ENCODE assay signal across 20 cellular contexts in genomic region chr5:59758566-59758965, GRCh38.
A peak's percentile ranks its signal among the peaks of the same experiment; 100 is the strongest.
DNase-seq lines count a peak whose midpoint lies in the region; ATAC-seq, FAIRE-seq and TF ChIP-seq lines count a peak whose summit lies in the region.
"Had no signal": no experiment of that assay in that cellular context is flagged by ENCODE, and none has a peak within 500 bp of the region (broad histone marks: within the 10 kb centered on the region; RNA-seq: fewer than 3 reads in every experiment).

No MANE protein-coding gene starts in this region.

- intact Hi-C loops in MCF 10A (cut with micrococcal nuclease): no loop called here
- intact Hi-C loops in breast epithelium (cut with DNase I; ENCODE audit: low total_unique reads): no loop called here
- intact Hi-C loops in stomach (cut with DNase I; ENCODE audit: low total_unique reads): no loop called here

- TF ChIP-seq CTCF in MCF 10A (IDR thresholded peaks at IDR 0.05; ENCODE audit: unreplicated experiment) (no peak), breast epithelium (IDR thresholded peaks at IDR 0.05) (no peak), bronchial epithelial cell (IDR thresholded peaks at IDR 0.05; ENCODE audit: insufficient read depth, low read length, severe bottlenecking) (no peak), foreskin keratinocyte (conservative IDR thresholded peaks at IDR 0.05) (no peak), stomach (IDR thresholded peaks at IDR 0.05) (no peak)

- no peak overlapping the region for H3K27ac ChIP-seq in breast epithelium
- peak overlapping the region; percentile 87 for H3K27ac ChIP-seq in foreskin keratinocyte
- peak overlapping the region in 3 of 5 donors; percentile 42 to 81 (median 78) for H3K27ac ChIP-seq in stomach
- H3K27ac ChIP-seq in caudate nucleus (ENCODE audit: low read depth, low read length): no peak overlapping the region

- peak overlapping the region; percentile 96 for H3K27ac Mint-ChIP-seq in MCF 10A (ENCODE audit: low read depth, unreplicated experiment)
- H3K27ac Mint-ChIP-seq: CD4-positive, CD25-positive, alpha-beta regulatory T cell; HFFc6 had no signal

- no peak overlapping the region for H3K4me3 Mint-ChIP-seq in MCF 10A (ENCODE audit: unreplicated experiment)
- H3K4me3 Mint-ChIP-seq: CD4-positive, CD25-positive, alpha-beta regulatory T cell; HFFc6 had no signal

- WGBS in stomach, 5 donors: 50 to 80% (median 57%) methylated on average over 1 of the region's 1 CpG

- CTCF ChIA-PET in MCF 10A (lab: Yijun Ruan, JAX): interaction anchor here (0.6 to 0.7 kb wide), 2 partner anchors 49 to 825 kb away, joined by 3 to 8 read pairs; no protein-coding TSS in a partner anchor

- H3K4me1 Mint-ChIP-seq in MCF 10A (ENCODE audit: insufficient read depth, unreplicated experiment): peaks cover 31% of the 10 kb centered on the region

- H3K4me1 ChIP-seq in breast epithelium (no peaks in the 10 kb centered on the region), foreskin keratinocyte (peaks cover 42% of the 10 kb centered on the region), stomach (peaks cover 4 to 68% (median 26%) of the 10 kb centered on the region in 4 donors)
- H3K4me1 ChIP-seq: BE2C had no signal

- POLR2A ChIA-PET in MCF 10A (lab: Yijun Ruan, JAX): interaction anchor here (1.2 to 8.3 kb wide), 5 partner anchors 10 to 31 kb away, joined by 3 to 134 read pairs (median 97); no protein-coding TSS in a partner anchor

- TF ChIP-seq POLR2A in breast epithelium (IDR thresholded peaks at IDR 0.05) (no peak), stomach (IDR thresholded peaks at IDR 0.05) (no peak)

- DNase-seq in MCF 10A (ENCODE audit: unreplicated experiment) (no peak), breast epithelium (ENCODE audit: low spot score in 2 of 2) (no peak), bronchial epithelial cell (ENCODE audit: low read depth) (peak; percentile 98), foreskin keratinocyte (peak in 1 of 2 donors; percentile 60), stomach (no peak), caudate nucleus (lab: John Stamatoyannopoulos, UW) (no peak), middle frontal gyrus (ENCODE audit: extremely low spot score, low spot score) (no peak), Ammon's horn (ENCODE audit: low spot score) (no peak)
- DNase-seq: BE2C; CD4-positive, CD25-positive, alpha-beta regulatory T cell; DND-41; H7; HFFc6; KBM-7; NCI-H1092 treated with DMSO at 0.1 percent for 48 hours; NCI-H2029 treated with DMSO at 0.1 percent for 48 hours; NCI-H226; NCI-H510A treated with DMSO at 0.1 percent for 48 hours; NCI-H748 treated with DMSO at 0.1 percent for 48 hours had no signal

- no peak overlapping the region for H3K4me3 ChIP-seq in breast epithelium
- no peak overlapping the region for H3K4me3 ChIP-seq in bronchial epithelial cell (ENCODE audit: low read depth, low read length)
- no peak overlapping the region for H3K4me3 ChIP-seq in stomach

- H3K27me3 ChIP-seq in breast epithelium (no peaks in the 10 kb centered on the region), bronchial epithelial cell (ENCODE audit: control insufficient read depth, insufficient read depth, low read length) (no peaks in the 10 kb centered on the region), foreskin keratinocyte (no peaks in the 10 kb centered on the region), stomach (no peaks in the 10 kb centered on the region)
- H3K27me3 ChIP-seq: BE2C had no signal

- no peaks in the 10 kb centered on the region for H3K9me3 Mint-ChIP-seq in MCF 10A (ENCODE audit: unreplicated experiment)
- H3K9me3 Mint-ChIP-seq: CD4-positive, CD25-positive, alpha-beta regulatory T cell; HFFc6 had no signal

- no peak for TF ChIP-seq EP300 in stomach (IDR thresholded peaks at IDR 0.05)

- peak; percentile 50 for ATAC-seq in foreskin keratinocyte

- BruUV-seq in MCF 10A (replicated peaks; lab: Mats Ljungman, UMichigan): no TSS peak

- no peaks in the 10 kb centered on the region for H3K27me3 Mint-ChIP-seq in MCF 10A (ENCODE audit: insufficient read depth, unreplicated experiment)
- H3K27me3 Mint-ChIP-seq: CD4-positive, CD25-positive, alpha-beta regulatory T cell had no signal

- H3K36me3 ChIP-seq in breast epithelium (no peaks in the 10 kb centered on the region), bronchial epithelial cell (ENCODE audit: control insufficient read depth, insufficient read depth, low read length) (no peaks in the 10 kb centered on the region), stomach (no peaks in the 10 kb centered on the region)
- H3K36me3 ChIP-seq: BE2C had no signal

- no peak for FAIRE-seq in bronchial epithelial cell (lab: Jason Lieb, UNC)
- FAIRE-seq: GM12891 had no signal

- H3K36me3 Mint-ChIP-seq in MCF 10A (ENCODE audit: insufficient read depth, unreplicated experiment): peaks cover 8% of the 10 kb centered on the region
- H3K36me3 Mint-ChIP-seq: CD4-positive, CD25-positive, alpha-beta regulatory T cell had no signal

- H3K9me3 ChIP-seq in breast epithelium (no peaks in the 10 kb centered on the region), stomach (no peaks in the 10 kb centered on the region)
- H3K9me3 ChIP-seq: BE2C had no signal

Comparison
In these comparisons a context has a peak if more than half of its experiments do, and no peak if none do; other contexts are left out.
1. H3K27ac ChIP-seq: peak in foreskin keratinocyte (single experiment) and stomach (3 of 5); none in breast epithelium (0 of 2) and caudate nucleus (single experiment).